In the genomic region with DNA sequence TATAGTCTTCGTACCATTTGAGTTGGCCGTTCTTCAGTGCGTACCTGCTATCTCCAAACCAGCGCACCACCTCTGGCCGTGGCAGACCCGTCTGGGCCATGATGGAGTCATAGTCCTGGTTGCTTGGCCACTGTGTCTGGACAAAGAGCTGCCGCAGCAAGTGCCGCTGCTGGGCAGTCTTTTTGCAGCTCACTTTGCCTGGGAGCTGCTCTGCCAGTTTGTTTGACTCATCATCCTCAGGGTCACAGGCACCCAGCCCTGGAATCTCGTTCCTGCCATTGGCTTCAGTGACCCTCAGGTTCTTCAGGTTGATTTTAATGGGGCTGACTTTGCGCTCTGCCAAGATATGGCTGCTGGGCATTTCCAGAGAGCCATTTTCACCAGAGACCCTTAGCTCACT, we compare ENCODE assay signal across 17 cellular contexts.
DNase-seq lines count a peak whose midpoint lies in the region; TF ChIP-seq lines count a peak whose summit lies in the region.
"Had no signal": no experiment of that assay in that cellular context is flagged by ENCODE, and none has a peak within 500 bp of the region (broad histone marks: within the 10 kb centered on the region; RNA-seq: fewer than 3 reads in every experiment).

No MANE protein-coding gene starts in this region.

- peaks cover 25% of the 10 kb centered on the region for H3K36me3 ChIP-seq in osteoblast (ENCODE audit: insufficient read depth, low read length)
- H3K36me3 ChIP-seq in tibial artery: peaks cover 38 to 57% (median 43%) of the 10 kb centered on the region in 3 donors
- H3K36me3 ChIP-seq: HAP-1 had no signal

- peaks cover 42% of the 10 kb centered on the region for H3K79me2 ChIP-seq in osteoblast (ENCODE audit: insufficient read depth, low read length)

- TF ChIP-seq CTCF in dorsolateral prefrontal cortex (IDR thresholded peaks at IDR 0.05 in 54 of 56, conservative IDR thresholded peaks at IDR 0.05 in 2 of 56; ENCODE audit: low read depth in 1 of 56, partially characterized antibody in 56 of 56): no peak
- TF ChIP-seq CTCF in osteoblast (IDR thresholded peaks at IDR 0.05; ENCODE audit: extremely low read depth, low read depth, low read length): no peak
- no peak for TF ChIP-seq CTCF in tibial artery (IDR thresholded peaks at IDR 0.05)

- intact Hi-C loops in dorsolateral prefrontal cortex (cut with DNase I): no loop called here
- intact Hi-C loops in tibial artery (cut with DNase I; ENCODE audit: low total_unique reads): no loop called here

- H3K27me3 ChIP-seq in dorsolateral prefrontal cortex (no peaks in the 10 kb centered on the region), osteoblast (ENCODE audit: insufficient read depth, low read length) (no peaks in the 10 kb centered on the region), tibial artery (no peaks in the 10 kb centered on the region)

- no peak overlapping the region for H2AFZ ChIP-seq in osteoblast (ENCODE audit: low read length)
- H2AFZ ChIP-seq: GM23248 had no signal

- H3K4me1 ChIP-seq in osteoblast (ENCODE audit: insufficient read depth, low read length) (no peaks in the 10 kb centered on the region), tibial artery (peaks cover 0 to 5% (median 0%) of the 10 kb centered on the region in 4 donors)
- H3K4me1 ChIP-seq: A549, HAP-1 had no signal

- H3K27me3 Mint-ChIP-seq in activated naive CD4-positive, alpha-beta T cell treated with anti-CD3 and anti-CD28 coated beads, Interleukin-2, amount 10 ng/mL, durations not matched to agents 7 days and 5 days: no peaks in the 10 kb centered on the region

- peaks cover 14% of the 10 kb centered on the region for H3K36me3 Mint-ChIP-seq in activated naive CD4-positive, alpha-beta T cell treated with anti-CD3 and anti-CD28 coated beads, Interleukin-2, amount 10 ng/mL, durations not matched to agents 7 days and 5 days

- H3K4me2 ChIP-seq in osteoblast (ENCODE audit: insufficient read depth, low read length): no peak overlapping the region
- H3K4me2 ChIP-seq: A549 had no signal

- H3K27ac ChIP-seq in dorsolateral prefrontal cortex (peak overlapping the region; percentile 54 to 100 (median 98)), osteoblast (ENCODE audit: low read depth, low read length) (no peak overlapping the region), tibial artery (no peak overlapping the region)
- H3K27ac ChIP-seq: 22Rv1, A549, C4-2B, GM23248 had no signal

- CTCF ChIA-PET in activated naive CD4-positive, alpha-beta T cell treated with anti-CD3 and anti-CD28 coated beads, Interleukin-2, amount 10 ng/mL, durations not matched to agents 7 days and 5 days (lab: Charles Lee): interaction anchor here (1.4 kb wide), 2 partner anchors 29 to 67 kb away, joined by 3 to 4 read pairs; no protein-coding TSS in a partner anchor

- no peak overlapping the region for H3K4me3 Mint-ChIP-seq in activated naive CD4-positive, alpha-beta T cell treated with anti-CD3 and anti-CD28 coated beads, Interleukin-2, amount 10 ng/mL, durations not matched to agents 7 days and 5 days

- H3K9me3 ChIP-seq in osteoblast (ENCODE audit: low read depth, low read length) (no peaks in the 10 kb centered on the region), tibial artery (peaks cover 0 to 13% (median 6%) of the 10 kb centered on the region in 3 donors)

- H4K20me1 ChIP-seq in osteoblast (ENCODE audit: insufficient read depth, low read length): peaks cover 6% of the 10 kb centered on the region

- DNase-seq in activated naive CD4-positive, alpha-beta T cell treated with anti-CD3 and anti-CD28 coated beads, Interleukin-2, amount 10 ng/mL, durations not matched to agents 7 days and 5 days: no peak
- no peak for DNase-seq in activated naive CD4-positive, alpha-beta T cell (lab: John Stamatoyannopoulos, UW)
- no peak for DNase-seq in dorsolateral prefrontal cortex
- DNase-seq in osteoblast (ENCODE audit: insufficient read length, low spot score, missing footprints): peak; percentile 56
- no peak for DNase-seq in tibial artery
- no peak for DNase-seq in T-helper 1 cell
- no peak for DNase-seq in mesenteric fat pad (ENCODE audit: low spot score)
- DNase-seq: AML-193; CD4-positive, alpha-beta memory T cell; DMS153; DMS79; GDM1; GM23248 had no signal

- peaks cover 9% of the 10 kb centered on the region for H3K9me3 Mint-ChIP-seq in activated naive CD4-positive, alpha-beta T cell treated with anti-CD3 and anti-CD28 coated beads, Interleukin-2, amount 10 ng/mL, durations not matched to agents 7 days and 5 days

- no peaks in the 10 kb centered on the region for H3K4me1 Mint-ChIP-seq in activated naive CD4-positive, alpha-beta T cell treated with anti-CD3 and anti-CD28 coated beads, Interleukin-2, amount 10 ng/mL, durations not matched to agents 7 days and 5 days
- H3K4me1 Mint-ChIP-seq: CD4-positive, alpha-beta memory T cell had no signal

- H3K4me3 ChIP-seq in dorsolateral prefrontal cortex (no peak overlapping the region), osteoblast (ENCODE audit: insufficient read depth, low read length) (no peak overlapping the region), tibial artery (no peak overlapping the region)
- H3K4me3 ChIP-seq: A549, GM23248, HAP-1 had no signal

- H3K27ac Mint-ChIP-seq in activated naive CD4-positive, alpha-beta T cell treated with anti-CD3 and anti-CD28 coated beads, Interleukin-2, amount 10 ng/mL, durations not matched to agents 7 days and 5 days: peak overlapping the region; percentile 68

Comparison
In these comparisons a context has a peak if more than half of its experiments do, and no peak if none do; other contexts are left out.
1. H3K27ac ChIP-seq: peak in dorsolateral prefrontal cortex (59 of 59); none in osteoblast (single experiment) and tibial artery (0 of 2).